ENCODE assay signal across 2 cellular contexts in genomic region chr5:59119480-59119879, GRCh38.
TF ChIP-seq lines count a peak whose summit lies in the region.

No MANE protein-coding gene starts in this region.

TF ChIP-seq in IMR-90, 13 proteins besides CTCF, POLR2A, EP300 and RAD21 (continued from another document):
- TF ChIP-seq MAZ (IDR thresholded peaks at IDR 0.05; ENCODE audit: borderline replicate concordance, low read depth, low read length) (no peak), MXI1 (IDR thresholded peaks at IDR 0.05; ENCODE audit: borderline replicate concordance, low read depth, low read length) (no peak), ELK1 (IDR thresholded peaks at IDR 0.05; ENCODE audit: borderline replicate concordance, low read depth, low read length) (no peak), USF2 (IDR thresholded peaks at IDR 0.05; ENCODE audit: low read depth, low read length) (no peak), FOS (IDR thresholded peaks at IDR 0.05; ENCODE audit: low read depth, low read length) (no peak)

TF ChIP-seq in neural cell, 6 proteins besides CTCF, POLR2A, EP300 and RAD21 (continued from another document):
- no peak for TF ChIP-seq REST (IDR thresholded peaks at IDR 0.05; ENCODE audit: borderline replicate concordance)
